In the genomic region with DNA sequence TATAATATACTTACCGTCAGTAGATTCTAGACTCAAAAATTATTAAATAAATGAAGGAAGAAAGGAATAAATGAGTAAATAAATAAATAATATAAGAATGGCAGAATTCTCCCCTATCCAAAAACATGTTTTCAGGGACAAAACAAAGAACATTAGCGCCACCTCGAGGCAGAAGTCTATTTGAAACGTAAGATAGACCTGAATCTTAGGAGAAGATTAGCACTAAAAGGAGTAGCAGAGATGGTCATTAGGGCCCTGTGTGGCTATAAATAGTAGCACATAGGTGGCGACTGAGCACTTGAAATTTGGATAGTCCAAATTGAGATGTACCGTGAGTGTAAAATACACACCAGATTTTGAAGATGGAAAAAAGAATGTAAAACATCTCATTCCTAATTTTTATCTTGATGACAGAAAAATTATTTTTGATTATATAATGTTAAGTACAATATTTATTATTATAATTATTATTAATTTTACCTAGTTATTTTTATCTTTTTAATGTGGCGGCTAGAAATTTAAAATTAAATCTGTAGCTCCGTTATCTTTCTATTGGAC, we compare ENCODE assay signal across 9 cellular contexts. TPM values are rescaled to one million over a fixed set of nuclear protein-coding genes. Genes with fewer than 3 reads are reported as not detected.
DNase-seq lines count a peak whose midpoint lies in the region; ATAC-seq and TF ChIP-seq lines count a peak whose summit lies in the region.
"Had no signal": no experiment of that assay in that cellular context is flagged by ENCODE, and none has a peak within 500 bp of the region (broad histone marks: within the 10 kb centered on the region; RNA-seq: fewer than 3 reads in every experiment).

No MANE protein-coding gene starts in this region.

- H3K4me1 ChIP-seq in PC-9 (replicated peaks; ENCODE audit: insufficient read depth) (peaks cover 7% of the 10 kb centered on the region), sigmoid colon (no peaks in the 10 kb centered on the region)

- TF ChIP-seq CTCF in GM06990 (IDR thresholded peaks at IDR 0.05; ENCODE audit: insufficient read depth, low read length, poor library complexity, severe bottlenecking) (peak; percentile 36), LNCaP clone FGC (IDR thresholded peaks at IDR 0.05; ENCODE audit: control insufficient read depth, extremely low read depth, insufficient read depth) (peak; percentile 85), PC-9 (conservative IDR thresholded peaks at IDR 0.05) (peak; percentile 77), sigmoid colon (IDR thresholded peaks at IDR 0.05) (peak in 3 of 4 experiments; percentile 9 to 39 (median 36))

- no peaks in the 10 kb centered on the region for H3K36me3 ChIP-seq in GM06990 (ENCODE audit: control insufficient read depth, insufficient read depth, low read length)
- no peaks in the 10 kb centered on the region for H3K36me3 ChIP-seq in PC-9 (ENCODE audit: low read depth)
- no peaks in the 10 kb centered on the region for H3K36me3 ChIP-seq in sigmoid colon

- H3K4me1 Mint-ChIP-seq in activated naive CD8-positive, alpha-beta T cell treated with anti-CD3 and anti-CD28 coated beads for 36 hours, result peaks cover 43% of the 10 kb centered on the region

- no peak overlapping the region for H3K4me3 Mint-ChIP-seq in activated naive CD8-positive, alpha-beta T cell treated with anti-CD3 and anti-CD28 coated beads for 36 hours
- H3K4me3 Mint-ChIP-seq: dendritic cell treated with granulocyte-macrophage colony-stimulating factor and Interleukin-4, amounts not matched to agents 40 ng/mL and 50 ng/mL, for 4 days had no signal

- H3K9me3 ChIP-seq in PC-9 (ENCODE audit: insufficient read depth, low read depth) (no peaks in the 10 kb centered on the region), sigmoid colon (no peaks in the 10 kb centered on the region)

- no peak for TF ChIP-seq POLR2A in sigmoid colon (IDR thresholded peaks at IDR 0.05)

- no peak for TF ChIP-seq EP300 in sigmoid colon (IDR thresholded peaks at IDR 0.05)

- BruUV-seq in PC-9 (replicated peaks; lab: Mats Ljungman, UMichigan), result no TSS peak

- H3K36me3 Mint-ChIP-seq in activated naive CD8-positive, alpha-beta T cell treated with anti-CD3 and anti-CD28 coated beads for 36 hours, result peaks cover 7% of the 10 kb centered on the region

- ATAC-seq in left cardiac atrium, result peak in 1 of 2 donors; percentile 67

- H3K4me3 ChIP-seq in GM06990 (replicated peaks; ENCODE audit: low read depth, low read length) (no peak overlapping the region), LNCaP clone FGC (ENCODE audit: low read depth, low read length) (no peak overlapping the region), PC-9 (no peak overlapping the region), sigmoid colon (no peak overlapping the region)

- H3K27ac Mint-ChIP-seq in activated naive CD8-positive, alpha-beta T cell treated with anti-CD3 and anti-CD28 coated beads for 36 hours, result no peak overlapping the region
- H3K27ac Mint-ChIP-seq: dendritic cell treated with granulocyte-macrophage colony-stimulating factor and Interleukin-4, amounts not matched to agents 40 ng/mL and 50 ng/mL, for 4 days had no signal

- H3K79me2 ChIP-seq in PC-9 (ENCODE audit: low read depth), result no peaks in the 10 kb centered on the region

- H3F3A ChIP-seq in PC-9 (ENCODE audit: insufficient read depth, low read depth), result no peaks in the 10 kb centered on the region

- no peaks in the 10 kb centered on the region for H3K9me2 ChIP-seq in PC-9 (ENCODE audit: insufficient read depth)

- H3K27me3 ChIP-seq in GM06990 (replicated peaks; ENCODE audit: control insufficient read depth, insufficient read depth, low read length), result no peaks in the 10 kb centered on the region; the same call in 1 of the 2 replicates
- H3K27me3 ChIP-seq in PC-9 (ENCODE audit: insufficient read depth, low read depth), result no peaks in the 10 kb centered on the region
- no peaks in the 10 kb centered on the region for H3K27me3 ChIP-seq in sigmoid colon

- no peak overlapping the region for H3K27ac ChIP-seq in PC-9
- H3K27ac ChIP-seq in sigmoid colon, result no peak overlapping the region

- no peak overlapping the region for H3K4me2 ChIP-seq in PC-9

- no peak for DNase-seq in GM06990 (ENCODE audit: extremely low read depth, insufficient read length)
- DNase-seq in LNCaP clone FGC (ENCODE audit: low read depth), result peak; percentile 65
- peak; percentile 55 to 60 for DNase-seq in PC-9
- peak; percentile 57 for DNase-seq in activated naive CD8-positive, alpha-beta T cell treated with anti-CD3 and anti-CD28 coated beads for 36 hours
- peak; percentile 83 for DNase-seq in left cardiac atrium
- DNase-seq in sigmoid colon, result peak; percentile 76
- DNase-seq in effector CD8-positive, alpha-beta T cell (lab: John Stamatoyannopoulos, UW), result no peak
- no peak for DNase-seq in HuH-7.5 (ENCODE audit: low spot score)

- intact Hi-C loops in PC-9 (cut with micrococcal nuclease; ENCODE audit: unreplicated experiment), result loop anchor here (1.0 to 10.0 kb wide), 3 partner anchors 350 to 997 kb away; no protein-coding TSS in a partner anchor
- intact Hi-C loops in left cardiac atrium (cut with DNase I), result loop anchor here (2.0 to 10.0 kb wide), 4 partner anchors 137 to 351 kb away; no protein-coding TSS in a partner anchor
- intact Hi-C loops in sigmoid colon (cut with DNase I), result loop anchor here (5.0 kb wide), 1 partner anchor 349 kb away; no protein-coding TSS in a partner anchor

- POLR2A ChIA-PET in PC-9 (lab: Charles Lee; ENCODE audit: unreplicated experiment), result no interaction called here

- H3K9me3 Mint-ChIP-seq in activated naive CD8-positive, alpha-beta T cell treated with anti-CD3 and anti-CD28 coated beads for 36 hours, result peaks cover 4% of the 10 kb centered on the region
- H3K9me3 Mint-ChIP-seq: dendritic cell treated with granulocyte-macrophage colony-stimulating factor and Interleukin-4, amounts not matched to agents 40 ng/mL and 50 ng/mL, for 4 days had no signal

- CTCF ChIA-PET in PC-9 (lab: Charles Lee), result interaction anchor here (0.6 to 0.7 kb wide), 2 partner anchors 17 to 520 kb away, joined by 3 read pairs; no protein-coding TSS in a partner anchor

- no peaks in the 10 kb centered on the region for H4K20me1 ChIP-seq in PC-9 (ENCODE audit: insufficient read depth)

- no peak overlapping the region for H2AFZ ChIP-seq in PC-9

- H3K27me3 Mint-ChIP-seq in activated naive CD8-positive, alpha-beta T cell treated with anti-CD3 and anti-CD28 coated beads for 36 hours, result no peaks in the 10 kb centered on the region

- WGBS in sigmoid colon, 2 donors, result 29 to 31% methylated on average over 8 of the region's 8 CpGs

RNA-seq across cellular contexts. Expression of a gene that starts 24.3 kb away (rescaled TPM):
- total RNA-seq in PC-9 (2021) (7.3 and 9.9 TPM in 2 replicates), left cardiac atrium (10 to 100 TPM; 10.9 to 13.5 TPM), sigmoid colon (1 to 10 TPM; 2.2 to 5.4 (median 3.3) TPM)
- 10 to 100 TPM; 32.5 to 39.7 TPM for total RNA-seq in activated naive CD8-positive, alpha-beta T cell treated with anti-CD3 and anti-CD28 coated beads for 36 hours
- polyA plus RNA-seq in sigmoid colon, result 1 to 10 TPM; 4.4 to 9.3 (median 4.8) TPM

Comparison
In these comparisons a context has a peak if more than half of its experiments do, and no peak if none do; other contexts are left out.
1. DNase-seq: peak in LNCaP clone FGC (single experiment), PC-9 (2 of 2), activated naive CD8-positive, alpha-beta T cell treated with anti-CD3 and anti-CD28 coated beads for 36 hours (single experiment), left cardiac atrium (single experiment) and sigmoid colon (single experiment); none in GM06990 (single experiment), effector CD8-positive, alpha-beta T cell (single experiment) and HuH-7.5 (single experiment).
2. Peak in every context shown above with its lines, with median percentiles within 50 percentile points of each other: CTCF ChIP-seq.